12 cellular contexts compared by ENCODE assay signal in genomic region chr3:186789554-186790260, GRCh38. TPM values are rescaled to one million over a fixed set of nuclear protein-coding genes. Genes with fewer than 3 reads are reported as not detected.
DNase-seq lines count a peak whose midpoint lies in the region; ATAC-seq and TF ChIP-seq lines count a peak whose summit lies in the region.
"Had no signal": no experiment of that assay in that cellular context is flagged by ENCODE, and none has a peak within 500 bp of the region (broad histone marks: within the 10 kb centered on the region; RNA-seq: fewer than 3 reads in every experiment).

No MANE protein-coding gene starts in this region.

- ATAC-seq in CD4-positive, CD25-positive, alpha-beta regulatory T cell (ENCODE audit: low read depth in 2 of 2), result peak in 1 of 2 donors; percentile 2

- DNase-seq in CD4-positive, CD25-positive, alpha-beta regulatory T cell, result no peak
- DNase-seq in DMS 273 treated with DMSO at 0.1 percent for 48 hours (lab: John Stamatoyannopoulos, UW) (peak; percentile 61), choroid plexus epithelial cell (ENCODE audit: low read depth) (peak; percentile 13), NCI-H345 (lab: John Stamatoyannopoulos, UW) (no peak), AG20443 (ENCODE audit: low spot score) (no peak), NCI-H446 (lab: John Stamatoyannopoulos, UW) (no peak)
- DNase-seq in activated CD4-positive, alpha-beta T cell treated with anti-CD3 and anti-CD28 coated beads, Interleukin-2, amount 50 U/mL, for 4 hours, result no peak
- DNase-seq: aorta, kidney had no signal

- peaks cover 44 to 57% (median 48%) of the 10 kb centered on the region in 4 donors for H3K4me1 Mint-ChIP-seq in CD4-positive, CD25-positive, alpha-beta regulatory T cell

- H3K9ac ChIP-seq in OCI-LY3 (ENCODE audit: low read length), result no peak overlapping the region

- peaks cover 41% of the 10 kb centered on the region for H3K79me2 ChIP-seq in OCI-LY3 (ENCODE audit: low read length)

- H3K36me3 Mint-ChIP-seq in CD4-positive, CD25-positive, alpha-beta regulatory T cell, result peaks cover 61% of the 10 kb centered on the region

- H3K4me2 ChIP-seq in OCI-LY3 (ENCODE audit: low read length), result no peak overlapping the region

- H3K27me3 ChIP-seq in CD4-positive, CD25-positive, alpha-beta regulatory T cell (ENCODE audit: control insufficient read depth, insufficient read depth, low read length), result no peaks in the 10 kb centered on the region
- no peaks in the 10 kb centered on the region for H3K27me3 ChIP-seq in OCI-LY3 (ENCODE audit: low read depth, low read length)

- TF ChIP-seq CTCF in OCI-LY3 (IDR thresholded peaks at IDR 0.05; ENCODE audit: low read depth, low read length), result no peak
- TF ChIP-seq CTCF in choroid plexus epithelial cell (conservative IDR thresholded peaks at IDR 0.05; ENCODE audit: low read depth, low read length), result no peak

- peaks cover 44% of the 10 kb centered on the region for H3K4me1 ChIP-seq in CD4-positive, CD25-positive, alpha-beta regulatory T cell (ENCODE audit: control insufficient read depth, insufficient read depth, low read length, poor library complexity, severe bottlenecking)
- peaks cover 32% of the 10 kb centered on the region for H3K4me1 ChIP-seq in OCI-LY3 (ENCODE audit: low read length)

- peak overlapping the region in 2 of 3 donors; percentile 36 to 38 for H3K27ac Mint-ChIP-seq in CD4-positive, CD25-positive, alpha-beta regulatory T cell

- peak overlapping the region in 2 of 4 donors; percentile 21 to 97 for H3K4me3 Mint-ChIP-seq in CD4-positive, CD25-positive, alpha-beta regulatory T cell

- H2AFZ ChIP-seq in OCI-LY3 (ENCODE audit: low read depth, low read length), result no peak overlapping the region

- peaks cover 59% of the 10 kb centered on the region for H4K20me1 ChIP-seq in OCI-LY3 (ENCODE audit: insufficient read depth, low read length)

- no peak overlapping the region for H3K4me3 ChIP-seq in CD4-positive, CD25-positive, alpha-beta regulatory T cell (ENCODE audit: low read depth, low read length)
- H3K4me3 ChIP-seq in OCI-LY3 (ENCODE audit: low read length), result no peak overlapping the region
- H3K4me3 ChIP-seq in choroid plexus epithelial cell (ENCODE audit: low read depth, low read length), result no peak overlapping the region

- no peaks in the 10 kb centered on the region for H3K27me3 Mint-ChIP-seq in CD4-positive, CD25-positive, alpha-beta regulatory T cell

- H3K27ac ChIP-seq in CD4-positive, CD25-positive, alpha-beta regulatory T cell (ENCODE audit: insufficient read depth, low read length, poor library complexity, severe bottlenecking), result no peak overlapping the region
- H3K27ac ChIP-seq in OCI-LY3 (ENCODE audit: low read length), result peak overlapping the region; percentile 34; the same call in 1 of the 2 replicates

- H3K9me3 ChIP-seq in CD4-positive, CD25-positive, alpha-beta regulatory T cell (ENCODE audit: control insufficient read depth in 2 of 2, low read length in 2 of 2), result no peaks in the 10 kb centered on the region
- no peaks in the 10 kb centered on the region for H3K9me3 ChIP-seq in OCI-LY3 (ENCODE audit: insufficient read depth, low read length)

- H3K36me3 ChIP-seq in CD4-positive, CD25-positive, alpha-beta regulatory T cell (ENCODE audit: control insufficient read depth, insufficient read depth, low read length), result peaks cover 88% of the 10 kb centered on the region
- peaks cover 81% of the 10 kb centered on the region for H3K36me3 ChIP-seq in OCI-LY3 (replicated peaks; ENCODE audit: low read depth, low read length)

- H3K9me3 Mint-ChIP-seq in CD4-positive, CD25-positive, alpha-beta regulatory T cell, result no peaks in the 10 kb centered on the region

RNA-seq across cellular contexts. Expression of gene EIF4A2, which starts 6.3 kb away (rescaled TPM):
- total RNA-seq in CD4-positive, CD25-positive, alpha-beta regulatory T cell, result 900 TPM
- polyA plus RNA-seq in CD4-positive, CD25-positive, alpha-beta regulatory T cell, result 100 to 1,000 TPM; 203 to 253 (median 230) TPM

RNA-seq across cellular contexts. Expression of gene RFC4, which starts 16.6 kb away (rescaled TPM):
- total RNA-seq in CD4-positive, CD25-positive, alpha-beta regulatory T cell, result 16.8 TPM
- 10 to 100 TPM; 15.6 to 40.2 (median 24.9) TPM for polyA plus RNA-seq in CD4-positive, CD25-positive, alpha-beta regulatory T cell

RNA-seq across cellular contexts. Expression of gene ADIPOQ, which starts 52.8 kb away (rescaled TPM):
- total RNA-seq in CD4-positive, CD25-positive, alpha-beta regulatory T cell, result not detected
- polyA plus RNA-seq in CD4-positive, CD25-positive, alpha-beta regulatory T cell, result not detected
- total RNA-seq: Daoy, epithelial cell of proximal tubule, kidney had no signal

Comparison
In these comparisons a context has a peak if more than half of its experiments do, and no peak if none do; other contexts are left out.
1. DNase-seq: peak in DMS 273 treated with DMSO at 0.1 percent for 48 hours (single experiment) and choroid plexus epithelial cell (single experiment); none in CD4-positive, CD25-positive, alpha-beta regulatory T cell (0 of 3), NCI-H345 (single experiment), AG20443 (single experiment), NCI-H446 (0 of 2) and activated CD4-positive, alpha-beta T cell treated with anti-CD3 and anti-CD28 coated beads, Interleukin-2, amount 50 U/mL, for 4 hours (0 of 2).